Comparison of ENCODE assay signal across 30 cellular contexts in genomic region chr12:107086314-107086713, GRCh38.
"Had no signal": no experiment of that assay in that cellular context is flagged by ENCODE, and none has a peak within 500 bp of the region (broad histone marks: within the 10 kb centered on the region; RNA-seq: fewer than 3 reads in every experiment).

No MANE protein-coding gene starts in this region.

- H3K36me3 ChIP-seq: esophagus muscularis mucosa, gastroesophageal sphincter, heart left ventricle, left lung, ovary, sigmoid colon, thoracic aorta, upper lobe of left lung had no signal

- H3K9me3 ChIP-seq: esophagus muscularis mucosa, gastroesophageal sphincter, mucosa of descending colon, ovary, psoas muscle, sigmoid colon, thoracic aorta, upper lobe of left lung had no signal

- H3K27me3 Mint-ChIP-seq: natural killer cell treated with Interleukin-12 subunit alpha and Interleukin-12 subunit beta and Interleukin-15 and Interleukin-18, amount 100 ng/mL, for 72 hours; stimulated activated naive CD8-positive, alpha-beta T cell treated with anti-CD3 and anti-CD28 coated beads, Interleukin-15, Interleukin-2, amounts not matched to agents 100 ng/mL and 50 ng/mL, for 24 hours had no signal

- H3K4me1 Mint-ChIP-seq: mesothelial cell of epicardium, naive B cell had no signal

- H3K4me3 ChIP-seq: coronary artery, esophagus muscularis mucosa, gastroesophageal sphincter, heart left ventricle, hepatocyte, left lung, mucosa of descending colon, ovary, psoas muscle, sigmoid colon, thoracic aorta, tibial nerve, upper lobe of left lung had no signal

- ATAC-seq: foreskin keratinocyte; gastroesophageal sphincter; heart left ventricle; left cardiac atrium; left lung; mucosa of descending colon; right cardiac atrium; stimulated activated naive B cell treated with anti-CD40 and anti-IgM and Interleukin-4, amounts not matched to agents 10 μg/mL and 1 μg/mL and 100 μg/mL, for 72 hours had no signal

- H3K27ac ChIP-seq: coronary artery, esophagus muscularis mucosa, foreskin keratinocyte, gastroesophageal sphincter, heart left ventricle, hepatocyte, left lung, ovary, psoas muscle, sigmoid colon, thoracic aorta, tibial nerve, upper lobe of left lung had no signal

- H3K4me3 Mint-ChIP-seq: mesothelial cell of epicardium; natural killer cell treated with Interleukin-12 subunit alpha and Interleukin-12 subunit beta and Interleukin-15 and Interleukin-18, amount 100 ng/mL, for 72 hours; stimulated activated naive B cell treated with anti-CD40 and anti-IgM and Interleukin-4, amounts not matched to agents 10 μg/mL and 1 μg/mL and 100 μg/mL, for 72 hours; stimulated activated naive CD8-positive, alpha-beta T cell treated with anti-CD3 and anti-CD28 coated beads, Interleukin-15, Interleukin-2, amounts not matched to agents 100 ng/mL and 50 ng/mL, for 24 hours had no signal

- H3K4me1 ChIP-seq: foreskin keratinocyte had no signal

- FAIRE-seq: endothelial cell of umbilical vein, islet of Langerhans, urothelium cell line had no signal

- H3K4me2 ChIP-seq: hepatocyte had no signal

- DNase-seq: dermis blood vessel endothelial cell; effector memory CD4-positive, alpha-beta T cell; foreskin keratinocyte; heart left ventricle; left cardiac atrium; left lung; mesenchymal stem cell; mucosa of descending colon; naive B cell; nucleus accumbens; ovary; posterior cingulate gyrus; psoas muscle; right cardiac atrium; sigmoid colon; stimulated activated CD4-positive, alpha-beta T cell treated with anti-CD3 and anti-CD28 coated beads, Interleukin-4, amount 100 ng/mL, for 4 hours; stimulated activated naive B cell treated with anti-CD40 and anti-IgM and Interleukin-4, amounts not matched to agents 10 μg/mL and 1 μg/mL and 100 μg/mL, for 72 hours; upper lobe of left lung had no signal

- H3K27ac Mint-ChIP-seq: mesothelial cell of epicardium; naive B cell; natural killer cell treated with Interleukin-12 subunit alpha and Interleukin-12 subunit beta and Interleukin-15 and Interleukin-18, amount 100 ng/mL, for 72 hours; stimulated activated naive B cell treated with anti-CD40 and anti-IgM and Interleukin-4, amounts not matched to agents 10 μg/mL and 1 μg/mL and 100 μg/mL, for 72 hours had no signal

- H2AFZ ChIP-seq: hepatocyte had no signal

- H3K27me3 ChIP-seq: esophagus muscularis mucosa, foreskin keratinocyte, gastroesophageal sphincter, heart left ventricle, hepatocyte, left lung, ovary, sigmoid colon, tibial nerve, upper lobe of left lung had no signal
